ENCODE assay signal across 9 cellular contexts in the genomic region with DNA sequence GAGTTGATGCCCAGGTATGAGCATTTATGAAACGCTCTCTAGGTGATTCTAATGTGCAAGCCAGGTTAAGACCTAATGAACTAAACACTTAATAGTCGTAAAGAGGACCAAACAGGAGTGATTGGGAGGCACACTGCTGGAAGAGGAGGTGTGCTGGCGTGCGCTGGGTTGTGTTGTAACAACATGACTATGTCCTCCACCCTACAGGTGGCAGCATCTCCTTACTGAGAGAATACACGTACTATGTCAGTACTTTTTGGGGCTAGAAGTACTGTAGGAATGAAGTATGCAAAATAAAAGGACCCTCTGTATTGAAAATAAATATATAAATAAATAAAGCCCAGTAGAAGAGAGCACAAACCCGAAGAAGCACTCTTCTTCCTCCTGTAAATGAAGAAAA. TPM values are rescaled to one million over a fixed set of nuclear protein-coding genes. Genes with fewer than 3 reads are reported as not detected.
DNase-seq lines count a peak whose midpoint lies in the region; ATAC-seq and TF ChIP-seq lines count a peak whose summit lies in the region.
"Had no signal": no experiment of that assay in that cellular context is flagged by ENCODE, and none has a peak within 500 bp of the region (broad histone marks: within the 10 kb centered on the region; RNA-seq: fewer than 3 reads in every experiment).

No MANE protein-coding gene starts in this region.

- no peaks in the 10 kb centered on the region for H4K20me1 ChIP-seq in SK-N-SH (ENCODE audit: insufficient read depth)

- TF ChIP-seq RAD21 in SK-N-SH (IDR thresholded peaks at IDR 0.05; ENCODE audit: low read length), result 0 out of 2 replicates have a peak, but pooled peaks have one; percentile 18

- H3K9me3 ChIP-seq in SK-N-SH (no peaks in the 10 kb centered on the region), thyroid gland (no peaks in the 10 kb centered on the region)

- no peak overlapping the region for H3K27ac Mint-ChIP-seq in activated naive CD4-positive, alpha-beta T cell treated with anti-CD3 and anti-CD28 coated beads for 36 hours
- no peak overlapping the region for H3K27ac Mint-ChIP-seq in activated naive CD4-positive, alpha-beta T cell treated with anti-CD3 and anti-CD28 coated beads, Interleukin-2, amount 50 U/mL, for 72 hours

- no peak for ATAC-seq in activated naive CD4-positive, alpha-beta T cell treated with anti-CD3 and anti-CD28 coated beads, Interleukin-2, amount 50 U/mL, for 72 hours
- ATAC-seq in GM18873 (IDR thresholded peaks at IDR 0.05; ENCODE audit: low FRiP score, unreplicated experiment), result no peak

- intact Hi-C loops in activated naive CD4-positive, alpha-beta T cell treated with anti-CD3 and anti-CD28 coated beads for 36 hours (cut with micrococcal nuclease), result no loop called here
- intact Hi-C loops in thyroid gland (cut with DNase I), result no loop called here

- peaks cover 18% of the 10 kb centered on the region for H3K79me2 ChIP-seq in SK-N-SH (ENCODE audit: insufficient read depth)

- peaks cover 13% of the 10 kb centered on the region for H3K36me3 Mint-ChIP-seq in activated naive CD4-positive, alpha-beta T cell treated with anti-CD3 and anti-CD28 coated beads for 36 hours (ENCODE audit: low read depth)
- peaks cover 0 to 10% of the 10 kb centered on the region in 2 donors for H3K36me3 Mint-ChIP-seq in activated naive CD4-positive, alpha-beta T cell treated with anti-CD3 and anti-CD28 coated beads, Interleukin-2, amount 50 U/mL, for 72 hours

- no peak overlapping the region for H3K4me3 Mint-ChIP-seq in activated naive CD4-positive, alpha-beta T cell treated with anti-CD3 and anti-CD28 coated beads for 36 hours

- WGBS in SK-N-SH (ENCODE audit: low lambda C conversion rate), result 86% methylated on average over 6 of the region's 6 CpGs
- 80 to 81% methylated on average over 6 of the region's 6 CpGs for WGBS in thyroid gland, 2 donors

- peaks cover 30 to 31% of the 10 kb centered on the region in 2 experiments for H3K36me3 ChIP-seq in SK-N-SH (replicated peaks in 1 of 2; ENCODE audit: control insufficient read depth in 1 of 2, insufficient read depth in 2 of 2, low read length in 1 of 2)
- H3K36me3 ChIP-seq in thyroid gland, result peaks cover 22 to 26% of the 10 kb centered on the region in 2 donors

- no peaks in the 10 kb centered on the region for H3K4me1 Mint-ChIP-seq in activated naive CD4-positive, alpha-beta T cell treated with anti-CD3 and anti-CD28 coated beads for 36 hours (ENCODE audit: low read depth)

- H3K27me3 Mint-ChIP-seq in activated naive CD4-positive, alpha-beta T cell treated with anti-CD3 and anti-CD28 coated beads for 36 hours (ENCODE audit: low read depth), result no peaks in the 10 kb centered on the region

- peak; percentile 28 for DNase-seq in activated naive CD4-positive, alpha-beta T cell treated with anti-CD3 and anti-CD28 coated beads for 36 hours
- DNase-seq in activated naive CD4-positive, alpha-beta T cell treated with anti-CD3 and anti-CD28 coated beads, Interleukin-2, amount 50 U/mL, for 72 hours (ENCODE audit: low spot score in 2 of 2), result no peak
- peak; percentile 14 for DNase-seq in SK-N-SH
- peak; percentile 34 for DNase-seq in fibroblast of the aortic adventitia (ENCODE audit: low read depth)
- DNase-seq in thyroid gland, result peak; percentile 32 to 46
- no peak for DNase-seq in HuH-7 (ENCODE audit: low spot score)
- DNase-seq in NCI-H1048 (lab: John Stamatoyannopoulos, UW), result no peak

- no peaks in the 10 kb centered on the region for H3K27me3 ChIP-seq in SK-N-SH (ENCODE audit: insufficient read depth)
- no peaks in the 10 kb centered on the region for H3K27me3 ChIP-seq in thyroid gland

- H3K9me2 ChIP-seq in SK-N-SH, result no peaks in the 10 kb centered on the region

- H3K4me2 ChIP-seq in SK-N-SH, result no peak overlapping the region

- CTCF ChIA-PET in activated naive CD4-positive, alpha-beta T cell treated with anti-CD3 and anti-CD28 coated beads for 36 hours (lab: Charles Lee), result interaction anchor here (0.7 to 1.9 kb wide), 3 partner anchors 12 to 46 kb away, joined by 3 to 8 read pairs (median 5); partner anchors contain the start of genes C6orf89 and PPIL1
- CTCF ChIA-PET in SK-N-SH (lab: Yijun Ruan, JAX), result interaction anchor here (1.7 to 1.8 kb wide), 2 partner anchors 12 to 121 kb away, joined by 5 to 6 read pairs; partner anchors contain the start of gene C6orf89

- no peak overlapping the region for H3K9ac ChIP-seq in SK-N-SH

- TF ChIP-seq EP300 in SK-N-SH (IDR thresholded peaks at IDR 0.05; ENCODE audit: borderline replicate concordance in 1 of 2, low read depth in 1 of 2, low read length in 1 of 2), result no peak

- no peak for TF ChIP-seq POLR2A in thyroid gland (IDR thresholded peaks at IDR 0.05)

- POLR2A ChIA-PET in SK-N-SH (lab: Yijun Ruan, JAX), result no interaction called here

- no peak overlapping the region for H3K4me3 ChIP-seq in SK-N-SH (ENCODE audit: low read depth in 2 of 2, low read length in 1 of 2)
- no peak overlapping the region for H3K4me3 ChIP-seq in fibroblast of the aortic adventitia (ENCODE audit: low read depth, low read length)
- H3K4me3 ChIP-seq in thyroid gland (replicated peaks in 1 of 3), result no peak overlapping the region
- H3K4me3 ChIP-seq: skin epidermis had no signal

- H3K4me1 ChIP-seq in SK-N-SH (ENCODE audit: control insufficient read depth in 1 of 2, insufficient read depth in 2 of 2, low read depth in 1 of 2, low read length in 1 of 2) (no peaks in the 10 kb centered on the region), thyroid gland (peaks cover 0 to 3% of the 10 kb centered on the region in 2 donors)

- H3K27ac ChIP-seq in SK-N-SH (ENCODE audit: low read depth in 2 of 2, low read length in 1 of 2) (no peak overlapping the region), thyroid gland (no peak overlapping the region)
- H3K27ac ChIP-seq: skin epidermis had no signal

- H3F3A ChIP-seq in SK-N-SH (replicated peaks; ENCODE audit: insufficient read depth), result no peaks in the 10 kb centered on the region

- no peak overlapping the region for H2AFZ ChIP-seq in SK-N-SH (ENCODE audit: low read depth)

- TF ChIP-seq CTCF in SK-N-SH (IDR thresholded peaks at IDR 0.05) (peak; percentile 40), fibroblast of the aortic adventitia (IDR thresholded peaks at IDR 0.05; ENCODE audit: insufficient read depth, low read length) (peak; percentile 18), thyroid gland (IDR thresholded peaks at IDR 0.05) (peak in 3 of 6 experiments; percentile 26 to 41 (median 27))

- no peaks in the 10 kb centered on the region for H3K9me3 Mint-ChIP-seq in activated naive CD4-positive, alpha-beta T cell treated with anti-CD3 and anti-CD28 coated beads for 36 hours
- H3K9me3 Mint-ChIP-seq in activated naive CD4-positive, alpha-beta T cell treated with anti-CD3 and anti-CD28 coated beads, Interleukin-2, amount 50 U/mL, for 72 hours, result no peaks in the 10 kb centered on the region

TF ChIP-seq in SK-N-SH, 30 proteins besides CTCF, POLR2A, EP300 and RAD21 (continues in another document):
- TF ChIP-seq RFX5 (IDR thresholded peaks at IDR 0.05; ENCODE audit: low read length) (no peak), TAF1 (IDR thresholded peaks at IDR 0.05; ENCODE audit: borderline replicate concordance, low read depth, low read length) (no peak), EZH2phosphoT487 (IDR thresholded peaks at IDR 0.05; ENCODE audit: borderline replicate concordance, low read depth) (no peak)

RNA-seq across cellular contexts. Expression of gene C6orf89, which starts 11.9 kb away (rescaled TPM):
- 10 to 100 TPM; 24.2 to 24.5 TPM for total RNA-seq in activated naive CD4-positive, alpha-beta T cell treated with anti-CD3 and anti-CD28 coated beads for 36 hours
- total RNA-seq in activated naive CD4-positive, alpha-beta T cell treated with anti-CD3 and anti-CD28 coated beads, Interleukin-2, amount 50 U/mL, for 72 hours, result 10 to 100 TPM; 31.6 to 31.9 TPM
- 20.4 and 29.8 TPM in 2 replicates for polyA plus RNA-seq in SK-N-SH (2012; rRNA removed)
- 21.5 and 24.8 TPM in 2 replicates for polyA plus RNA-seq in SK-N-SH (2012; cell fraction: cytosol; rRNA removed)
- 17.0 and 23.2 TPM in 2 replicates for polyA plus RNA-seq in SK-N-SH (2012; cell fraction: nucleus; rRNA removed)
- 23.8 and 58.2 TPM in 2 replicates for total RNA-seq in fibroblast of the aortic adventitia (ENCODE audit: low replicate concordance)
- total RNA-seq in thyroid gland, result 10 to 100 TPM; 58.2 to 89.6 (median 68.9) TPM

RNA-seq across cellular contexts. Expression of gene PPIL1, which starts 23.0 kb away (rescaled TPM):
- total RNA-seq in activated naive CD4-positive, alpha-beta T cell treated with anti-CD3 and anti-CD28 coated beads for 36 hours, result 10 to 100 TPM; 42.8 to 44.0 TPM
- 10 to 100 TPM; 23.4 to 44.3 TPM for total RNA-seq in activated naive CD4-positive, alpha-beta T cell treated with anti-CD3 and anti-CD28 coated beads, Interleukin-2, amount 50 U/mL, for 72 hours
- 36.6 and 48.4 TPM in 2 replicates for polyA plus RNA-seq in SK-N-SH (2012; rRNA removed)
- polyA plus RNA-seq in SK-N-SH (2012; cell fraction: cytosol; rRNA removed), result 49.9 and 53.0 TPM in 2 replicates
- polyA plus RNA-seq in SK-N-SH (2012; cell fraction: nucleus; rRNA removed), result 6.9 and 13.6 TPM in 2 replicates
- 11.4 and 36.9 TPM in 2 replicates for total RNA-seq in fibroblast of the aortic adventitia (ENCODE audit: low replicate concordance)
- 10 to 100 TPM; 35.3 to 69.4 (median 44.3) TPM for total RNA-seq in thyroid gland

RNA-seq across cellular contexts. Expression of gene PI16, which starts 56.9 kb away (rescaled TPM):
- total RNA-seq in activated naive CD4-positive, alpha-beta T cell treated with anti-CD3 and anti-CD28 coated beads for 36 hours, result under 1 TPM; 0.24 to 0.27 TPM
- 1 to 10 TPM in 1 of 2 donors, under 1 TPM in 1; 0.30 to 1.7 TPM for total RNA-seq in activated naive CD4-positive, alpha-beta T cell treated with anti-CD3 and anti-CD28 coated beads, Interleukin-2, amount 50 U/mL, for 72 hours
- polyA plus RNA-seq in SK-N-SH (2012; rRNA removed), result 0.02 TPM in 1 of 2 replicates, not detected in the other
- not detected in 2 replicates for polyA plus RNA-seq in SK-N-SH (2012; cell fraction: cytosol; rRNA removed)
- 0.15 and 0.17 TPM in 2 replicates for polyA plus RNA-seq in SK-N-SH (2012; cell fraction: nucleus; rRNA removed)
- total RNA-seq in fibroblast of the aortic adventitia (ENCODE audit: low replicate concordance) (1.5 and 6.3 TPM in 2 replicates), thyroid gland (10 to 100 TPM in 2 of 4 donors, 1 to 10 TPM in 2; 5.1 to 22.9 (median 9.1) TPM)

RNA-seq across cellular contexts. Expression of gene CPNE5, which starts 58.4 kb away (rescaled TPM):
- 1 to 10 TPM; 1.2 to 1.7 TPM for total RNA-seq in activated naive CD4-positive, alpha-beta T cell treated with anti-CD3 and anti-CD28 coated beads for 36 hours
- 1 to 10 TPM in 1 of 2 donors, under 1 TPM in 1; 0.25 to 3.0 TPM for total RNA-seq in activated naive CD4-positive, alpha-beta T cell treated with anti-CD3 and anti-CD28 coated beads, Interleukin-2, amount 50 U/mL, for 72 hours
- polyA plus RNA-seq in SK-N-SH (2012; rRNA removed), result 0.30 and 0.47 TPM in 2 replicates
- polyA plus RNA-seq in SK-N-SH (2012; cell fraction: cytosol; rRNA removed), result 0.21 and 0.25 TPM in 2 replicates
- 0.47 and 0.54 TPM in 2 replicates for polyA plus RNA-seq in SK-N-SH (2012; cell fraction: nucleus; rRNA removed)
- total RNA-seq in fibroblast of the aortic adventitia (ENCODE audit: low replicate concordance) (0.16 and 0.18 TPM in 2 replicates), thyroid gland (1 to 10 TPM; 1.1 to 4.6 (median 2.9) TPM)

Comparison
In these comparisons a context has a peak if more than half of its experiments do, and no peak if none do; other contexts are left out.
1. DNase-seq: peak in activated naive CD4-positive, alpha-beta T cell treated with anti-CD3 and anti-CD28 coated beads for 36 hours (single experiment), SK-N-SH (single experiment), fibroblast of the aortic adventitia (single experiment) and thyroid gland (2 of 2); none in activated naive CD4-positive, alpha-beta T cell treated with anti-CD3 and anti-CD28 coated beads, Interleukin-2, amount 50 U/mL, for 72 hours (0 of 2), HuH-7 (single experiment) and NCI-H1048 (single experiment).